In the genomic region with DNA sequence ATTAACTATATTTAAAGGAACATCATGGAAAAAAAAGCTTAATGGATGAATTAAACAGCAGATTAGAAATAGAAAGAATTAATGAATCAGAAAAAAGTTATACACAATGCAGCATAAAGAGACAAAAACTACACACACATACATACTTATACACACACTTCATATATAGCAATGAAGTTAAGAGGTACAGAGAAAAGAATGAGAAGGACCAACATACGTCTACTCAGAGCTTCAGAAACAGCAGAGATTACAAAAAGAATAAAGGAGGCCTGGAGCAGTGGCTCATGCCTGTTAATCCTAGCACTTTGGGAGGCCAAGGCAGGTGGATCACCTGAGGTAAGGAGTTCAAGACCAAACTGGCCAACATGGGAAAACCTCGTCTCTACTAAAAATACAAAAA, we compare ENCODE assay signal across 8 cellular contexts.
"Had no signal": no experiment of that assay in that cellular context is flagged by ENCODE, and none has a peak within 500 bp of the region (broad histone marks: within the 10 kb centered on the region; RNA-seq: fewer than 3 reads in every experiment).

No MANE protein-coding gene starts in this region.

- H3K27ac ChIP-seq: GM23248 had no signal

- DNase-seq: GM23248, GOT3, H7, H9, HCEC 1CT, HFFc6 had no signal

- H3K36me3 ChIP-seq: HAP-1 had no signal

- H3K9me3 ChIP-seq: HAP-1 had no signal

- H3K4me3 ChIP-seq: GM23248, GM23338, HAP-1 had no signal

- H3K4me1 ChIP-seq: HAP-1 had no signal
